ENCODE assay signal across 8 cellular contexts in the genomic region with DNA sequence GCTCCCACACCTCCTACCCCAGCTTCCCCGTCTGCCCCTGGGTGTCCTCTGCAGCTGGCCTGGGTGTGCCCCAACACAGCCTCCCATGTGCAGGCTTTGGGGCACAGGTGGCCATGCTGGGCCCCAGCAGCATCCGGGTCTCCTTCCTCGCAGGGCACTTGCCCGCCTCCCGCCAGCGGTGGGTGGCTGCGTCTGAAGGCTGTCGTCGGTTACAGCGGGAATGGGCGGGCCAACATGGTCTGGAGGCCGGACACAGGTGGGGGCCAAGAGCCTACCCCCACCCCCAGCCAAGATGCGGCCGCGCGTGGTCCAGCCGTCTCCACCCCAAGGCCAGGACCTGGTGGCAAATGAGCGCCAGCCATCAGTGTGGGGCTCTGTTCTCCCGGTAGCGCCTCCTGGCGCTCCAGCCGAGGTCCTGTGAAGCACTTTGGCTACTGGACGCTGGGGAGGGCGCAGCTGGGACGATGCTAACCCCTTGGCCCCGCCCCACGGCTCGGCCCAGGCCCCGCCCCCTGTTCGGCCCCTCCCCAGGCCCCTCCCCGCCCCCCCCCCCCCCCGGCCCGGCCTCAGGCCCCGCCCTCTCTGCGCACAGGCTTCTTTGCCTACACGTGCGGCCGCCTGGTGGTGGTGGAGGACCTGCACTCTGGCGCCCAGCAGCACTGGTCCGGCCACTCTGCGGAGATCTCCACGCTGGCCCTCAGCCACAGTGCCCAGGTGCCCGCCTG. TPM values are rescaled to one million over a fixed set of nuclear protein-coding genes. Genes with fewer than 3 reads are reported as not detected.
DNase-seq lines count a peak whose midpoint lies in the region; ATAC-seq and TF ChIP-seq lines count a peak whose summit lies in the region.

No MANE protein-coding gene starts in this region.

- CTCF ChIA-PET in CD4-positive, alpha-beta memory T cell (lab: Charles Lee; ENCODE audit: partially characterized antibody) = no interaction called here
- CTCF ChIA-PET in activated CD4-positive, alpha-beta T cell treated with anti-CD3 and anti-CD28 coated beads for 36 hours (lab: Charles Lee) = interaction anchor here (1.0 to 3.6 kb wide), 2 partner anchors 12 to 63 kb away, joined by 4 to 9 read pairs; partner anchors contain the start of gene WDR90

- H3K27ac ChIP-seq in CD4-positive, alpha-beta memory T cell (ENCODE audit: low read depth, low read length) = no peak overlapping the region
- peak overlapping the region; percentile 71 for H3K27ac ChIP-seq in colonic mucosa

- TF ChIP-seq CTCF in colonic mucosa (IDR thresholded peaks at IDR 0.05) = peak; percentile 44

- POLR2A ChIA-PET in CD4-positive, alpha-beta memory T cell (lab: Charles Lee; ENCODE audit: partially characterized antibody) = interaction anchor here (1.1 to 3.2 kb wide), 3 partner anchors 11 to 20 kb away, joined by 3 to 12 read pairs (median 4); partner anchors contain the start of genes STUB1 and WDR90
- POLR2A ChIA-PET in activated CD4-positive, alpha-beta T cell treated with anti-CD3 and anti-CD28 coated beads for 36 hours (lab: Charles Lee) = interaction anchor here (1.5 kb wide), 1 partner anchor 13 kb away, joined by 3 read pairs; no protein-coding TSS in a partner anchor

- no peaks in the 10 kb centered on the region for H3K27me3 ChIP-seq in CD4-positive, alpha-beta memory T cell (ENCODE audit: insufficient read depth, low read length)
- H3K27me3 ChIP-seq in colonic mucosa = no peaks in the 10 kb centered on the region

- no peaks in the 10 kb centered on the region for H3K4me1 ChIP-seq in CD4-positive, alpha-beta memory T cell (ENCODE audit: insufficient read depth, low read length)
- H3K4me1 ChIP-seq in colonic mucosa = peaks cover 11% of the 10 kb centered on the region

- no peaks in the 10 kb centered on the region for H3K36me3 ChIP-seq in CD4-positive, alpha-beta memory T cell (ENCODE audit: insufficient read depth, low read length)
- no peaks in the 10 kb centered on the region for H3K36me3 ChIP-seq in colonic mucosa

- H3K36me3 Mint-ChIP-seq in CD4-positive, alpha-beta memory T cell = no peaks in the 10 kb centered on the region
- peaks cover 14% of the 10 kb centered on the region for H3K36me3 Mint-ChIP-seq in activated CD4-positive, alpha-beta T cell treated with anti-CD3 and anti-CD28 coated beads for 36 hours (ENCODE audit: low read depth)

- no peaks in the 10 kb centered on the region for H3K9me3 ChIP-seq in CD4-positive, alpha-beta memory T cell (ENCODE audit: control insufficient read depth in 1 of 2, low read length in 2 of 2)
- no peaks in the 10 kb centered on the region for H3K9me3 ChIP-seq in colonic mucosa

- H3K4me3 Mint-ChIP-seq in CD4-positive, alpha-beta memory T cell = no peak overlapping the region
- peak overlapping the region; percentile 35 for H3K4me3 Mint-ChIP-seq in activated CD4-positive, alpha-beta T cell treated with anti-CD3 and anti-CD28 coated beads for 36 hours

- intact Hi-C loops in CD4-positive, alpha-beta memory T cell (cut with micrococcal nuclease) = no loop called here
- intact Hi-C loops in activated CD4-positive, alpha-beta T cell treated with anti-CD3 and anti-CD28 coated beads for 36 hours (cut with DNase I, micrococcal nuclease) = loop anchor here in 1 of 2 experiments (1.0 kb wide), 6 partner anchors 11 to 308 kb away; partner anchors contain the start of genes AXIN1, METTL26 and WDR90
- intact Hi-C loops in colonic mucosa (cut with DNase I) = no loop called here

- peaks cover 0 to 9% (median under 1%) of the 10 kb centered on the region in 4 donors for H3K4me1 Mint-ChIP-seq in CD4-positive, alpha-beta memory T cell
- peaks cover 5% of the 10 kb centered on the region for H3K4me1 Mint-ChIP-seq in activated CD4-positive, alpha-beta T cell treated with anti-CD3 and anti-CD28 coated beads for 36 hours

- H3K27me3 Mint-ChIP-seq in CD4-positive, alpha-beta memory T cell = no peaks in the 10 kb centered on the region
- no peaks in the 10 kb centered on the region for H3K27me3 Mint-ChIP-seq in activated CD4-positive, alpha-beta T cell treated with anti-CD3 and anti-CD28 coated beads for 36 hours

- no peaks in the 10 kb centered on the region for H3K9me3 Mint-ChIP-seq in CD4-positive, alpha-beta memory T cell
- no peaks in the 10 kb centered on the region for H3K9me3 Mint-ChIP-seq in activated CD4-positive, alpha-beta T cell treated with anti-CD3 and anti-CD28 coated beads for 36 hours (ENCODE audit: low read depth)

- H3K27ac Mint-ChIP-seq in CD4-positive, alpha-beta memory T cell = peak overlapping the region in 1 of 7 donors; percentile 51
- H3K27ac Mint-ChIP-seq in activated CD4-positive, alpha-beta T cell treated with anti-CD3 and anti-CD28 coated beads for 36 hours = peak overlapping the region; percentile 60

- DNase-seq in CD4-positive, alpha-beta memory T cell = peak; percentile 41 to 62 (median 59)
- DNase-seq in NCI-H2196 treated with DMSO at 0.1 percent for 48 hours (lab: John Stamatoyannopoulos, UW; ENCODE audit: unreplicated experiment) = peak; percentile 94
- DNase-seq in activated CD4-positive, alpha-beta T cell treated with anti-CD3 and anti-CD28 coated beads for 36 hours = peak; percentile 87
- DNase-seq in colonic mucosa = peak; percentile 92
- DNase-seq in left lobe of liver (ENCODE audit: low spot score) = peak; percentile 82
- DNase-seq in stimulated activated CD4-positive, alpha-beta T cell treated with anti-CD3 and anti-CD28 coated beads, Interleukin-2, amount 100 ng/mL, for 4 hours (ENCODE audit: low read depth) = peak; percentile 38
- no peak for DNase-seq in GOT3 (lab: John Stamatoyannopoulos, UW)

- ATAC-seq in GM21786 (IDR thresholded peaks at IDR 0.05; ENCODE audit: unreplicated experiment) (peak; percentile 60), left lobe of liver (peak; percentile 79)
- peak; percentile 85 for ATAC-seq in activated CD4-positive, alpha-beta T cell treated with anti-CD3 and anti-CD28 coated beads for 36 hours

- peak overlapping the region in 1 of 2 donors; percentile 58 for H3K9ac ChIP-seq in colonic mucosa (ENCODE audit: low read depth in 2 of 2, low read length in 2 of 2)

- H3K4me3 ChIP-seq in CD4-positive, alpha-beta memory T cell (ENCODE audit: low read length in 2 of 2) = no peak overlapping the region
- H3K4me3 ChIP-seq in colonic mucosa = peak overlapping the region; percentile 16

RNA-seq across cellular contexts. Expression of gene RHOT2, which starts 7.3 kb away (rescaled TPM):
- total RNA-seq in CD4-positive, alpha-beta memory T cell = 100 to 1,000 TPM; 254 to 263 TPM
- 10 to 100 TPM; 46.6 to 54.3 TPM for polyA plus RNA-seq in CD4-positive, alpha-beta memory T cell
- 100 to 1,000 TPM; 123 to 130 TPM for total RNA-seq in activated CD4-positive, alpha-beta T cell treated with anti-CD3 and anti-CD28 coated beads for 36 hours
- total RNA-seq in colonic mucosa (100 to 1,000 TPM; 112 to 182 TPM), left lobe of liver (57.9 TPM)

RNA-seq across cellular contexts. Expression of gene WDR90, which starts 11.5 kb away (rescaled TPM):
- 10 to 100 TPM; 18.0 to 19.7 TPM for total RNA-seq in CD4-positive, alpha-beta memory T cell
- polyA plus RNA-seq in CD4-positive, alpha-beta memory T cell = 1 to 10 TPM in 1 of 2 donors, under 1 TPM in 1; 0.96 to 1.7 TPM
- 10 to 100 TPM; 43.6 to 55.9 TPM for total RNA-seq in activated CD4-positive, alpha-beta T cell treated with anti-CD3 and anti-CD28 coated beads for 36 hours
- total RNA-seq in colonic mucosa (100 to 1,000 TPM in 1 of 2 donors, 10 to 100 TPM in 1; 25.1 to 122 TPM), left lobe of liver (17.2 TPM)

RNA-seq across cellular contexts. Expression of gene RHBDL1, which starts 14.8 kb away (rescaled TPM):
- total RNA-seq in CD4-positive, alpha-beta memory T cell = 1 to 10 TPM; 2.2 to 2.4 TPM
- polyA plus RNA-seq in CD4-positive, alpha-beta memory T cell = 1 to 10 TPM; 2.1 to 2.8 TPM
- under 1 TPM; 0.40 to 0.59 TPM for total RNA-seq in activated CD4-positive, alpha-beta T cell treated with anti-CD3 and anti-CD28 coated beads for 36 hours
- total RNA-seq in colonic mucosa (1 to 10 TPM; 4.0 to 5.7 TPM), left lobe of liver (1.1 TPM)

RNA-seq across cellular contexts. Expression of gene MCRIP2, which starts 19.0 kb away (rescaled TPM):
- 10 to 100 TPM; 28.3 to 30.5 TPM for total RNA-seq in CD4-positive, alpha-beta memory T cell
- polyA plus RNA-seq in CD4-positive, alpha-beta memory T cell = 10 to 100 TPM; 34.6 to 45.5 TPM
- 10 to 100 TPM; 28.5 to 44.0 TPM for total RNA-seq in activated CD4-positive, alpha-beta T cell treated with anti-CD3 and anti-CD28 coated beads for 36 hours
- total RNA-seq in colonic mucosa (100 to 1,000 TPM; 132 to 158 TPM), left lobe of liver (101 TPM)

RNA-seq across cellular contexts. Expression of gene STUB1, which starts 19.6 kb away (rescaled TPM):
- total RNA-seq in CD4-positive, alpha-beta memory T cell = 100 to 1,000 TPM in 1 of 2 experiments, 10 to 100 TPM in 1; 97.2 to 110 TPM
- polyA plus RNA-seq in CD4-positive, alpha-beta memory T cell = 100 to 1,000 TPM; 147 to 181 TPM
- total RNA-seq in activated CD4-positive, alpha-beta T cell treated with anti-CD3 and anti-CD28 coated beads for 36 hours = 10 to 100 TPM; 61.1 to 67.0 TPM
- total RNA-seq in colonic mucosa (100 to 1,000 TPM in 1 of 2 donors, 10 to 100 TPM in 1; 96.7 to 159 TPM), left lobe of liver (56.2 TPM)
